In the genomic region with DNA sequence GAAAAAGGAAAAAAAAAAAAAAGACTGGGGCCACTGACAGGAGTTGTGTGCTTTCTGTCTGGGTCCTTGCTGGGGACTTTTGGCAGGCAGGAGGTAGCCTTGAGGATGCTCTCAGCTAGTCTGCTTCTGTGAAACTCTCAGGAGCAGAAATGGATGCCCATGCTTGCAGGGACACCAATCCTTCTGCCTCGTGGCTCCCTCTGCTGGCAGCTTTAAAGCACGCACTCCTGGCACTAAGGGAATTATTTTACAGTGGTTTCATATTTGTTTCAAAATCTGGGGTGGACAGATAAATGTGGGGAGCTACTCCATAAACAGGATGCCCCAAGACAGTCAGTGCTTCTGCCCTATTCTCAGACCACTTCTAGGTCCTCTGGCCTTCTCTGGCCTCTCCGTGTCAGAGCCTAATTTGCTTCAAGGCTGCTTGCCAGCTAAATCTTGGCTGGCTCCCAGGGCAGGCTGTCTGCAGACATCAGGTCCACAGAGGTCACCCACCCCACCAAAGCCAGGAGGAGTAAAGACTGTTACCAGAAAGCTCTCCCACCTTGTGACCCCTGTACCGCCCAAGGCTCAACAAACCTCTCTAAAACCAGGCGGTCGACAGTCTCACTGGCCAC, we compare ENCODE assay signal across 1 cellular context.
TF ChIP-seq lines count a peak whose summit lies in the region.

No MANE protein-coding gene starts in this region.

TF ChIP-seq in HepG2, 621 proteins besides CTCF, POLR2A, EP300 and RAD21 (continues in another document):
- TF ChIP-seq TCF7 (IDR thresholded peaks at IDR 0.05; ENCODE audit: low read depth), result no peak
- TF ChIP-seq TRIM24 (CRISPR knock-in tag; IDR thresholded peaks at IDR 0.05), result no peak
- TF ChIP-seq MIER3 (CRISPR knock-in tag; IDR thresholded peaks at IDR 0.05; ENCODE audit: borderline replicate concordance), result no peak
- TF ChIP-seq, protein P1, sequence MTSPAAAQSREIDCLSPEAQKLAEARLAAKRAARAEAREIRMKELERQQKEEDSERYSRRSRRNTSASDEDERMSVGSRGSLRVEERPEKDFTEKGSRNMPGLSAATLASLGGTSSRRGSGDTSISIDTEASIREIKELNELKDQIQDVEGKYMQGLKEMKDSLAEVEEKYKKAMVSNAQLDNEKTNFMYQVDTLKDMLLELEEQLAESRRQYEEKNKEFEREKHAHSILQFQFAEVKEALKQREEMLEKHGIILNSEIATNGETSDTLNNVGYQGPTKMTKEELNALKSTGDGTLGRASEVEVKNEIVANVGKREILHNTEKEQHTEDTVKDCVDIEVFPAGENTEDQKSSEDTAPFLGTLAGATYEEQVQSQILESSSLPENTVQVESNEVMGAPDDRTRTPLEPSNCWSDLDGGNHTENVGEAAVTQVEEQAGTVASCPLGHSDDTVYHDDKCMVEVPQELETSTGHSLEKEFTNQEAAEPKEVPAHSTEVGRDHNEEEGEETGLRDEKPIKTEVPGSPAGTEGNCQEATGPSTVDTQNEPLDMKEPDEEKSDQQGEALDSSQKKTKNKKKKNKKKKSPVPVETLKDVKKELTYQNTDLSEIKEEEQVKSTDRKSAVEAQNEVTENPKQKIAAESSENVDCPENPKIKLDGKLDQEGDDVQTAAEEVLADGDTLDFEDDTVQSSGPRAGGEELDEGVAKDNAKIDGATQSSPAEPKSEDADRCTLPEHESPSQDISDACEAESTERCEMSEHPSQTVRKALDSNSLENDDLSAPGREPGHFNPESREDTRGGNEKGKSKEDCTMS (CRISPR knock-in tag; conservative IDR thresholded peaks at IDR 0.05), result no peak
- TF ChIP-seq ZIK1 (CRISPR knock-in tag; IDR thresholded peaks at IDR 0.05; ENCODE audit: borderline replicate concordance, low read depth), result no peak
- no peak for TF ChIP-seq BRCA1 (CRISPR knock-in tag; IDR thresholded peaks at IDR 0.05)
- TF ChIP-seq HOXA3 (CRISPR knock-in tag; IDR thresholded peaks at IDR 0.05), result 0 out of 2 replicates have a peak, but pooled peaks have one; percentile 1
- TF ChIP-seq MEIS1 (CRISPR knock-in tag; IDR thresholded peaks at IDR 0.05; ENCODE audit: borderline replicate concordance), result no peak
- TF ChIP-seq, protein P2, sequence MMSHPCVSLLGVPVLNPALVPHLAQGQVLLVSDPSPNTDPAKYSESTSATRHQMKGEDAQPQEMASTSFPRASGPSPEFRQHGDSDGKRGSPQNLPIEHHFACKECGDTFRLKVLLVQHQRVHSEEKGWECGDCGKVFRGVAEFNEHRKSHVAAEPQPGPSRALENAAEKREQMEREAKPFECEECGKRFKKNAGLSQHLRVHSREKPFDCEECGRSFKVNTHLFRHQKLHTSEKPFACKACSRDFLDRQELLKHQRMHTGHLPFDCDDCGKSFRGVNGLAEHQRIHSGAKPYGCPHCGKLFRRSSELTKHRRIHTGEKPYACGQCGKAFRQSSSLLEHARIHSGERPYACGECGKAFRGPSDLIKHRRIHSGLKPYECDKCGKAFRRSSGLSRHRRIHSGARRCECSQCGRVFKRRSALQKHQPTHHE (CRISPR knock-in tag; IDR thresholded peaks at IDR 0.05; ENCODE audit: borderline replicate concordance), result no peak
- TF ChIP-seq XRCC5 (optimal IDR thresholded peaks at IDR 0.05; ENCODE audit: low read length), result peak; percentile 19
- TF ChIP-seq ZNF274 (CRISPR knock-in tag; IDR thresholded peaks at IDR 0.05), result no peak
- TF ChIP-seq SNRNP70 (IDR thresholded peaks at IDR 0.05; ENCODE audit: low read depth, low read length), result no peak
- TF ChIP-seq, protein P3, sequence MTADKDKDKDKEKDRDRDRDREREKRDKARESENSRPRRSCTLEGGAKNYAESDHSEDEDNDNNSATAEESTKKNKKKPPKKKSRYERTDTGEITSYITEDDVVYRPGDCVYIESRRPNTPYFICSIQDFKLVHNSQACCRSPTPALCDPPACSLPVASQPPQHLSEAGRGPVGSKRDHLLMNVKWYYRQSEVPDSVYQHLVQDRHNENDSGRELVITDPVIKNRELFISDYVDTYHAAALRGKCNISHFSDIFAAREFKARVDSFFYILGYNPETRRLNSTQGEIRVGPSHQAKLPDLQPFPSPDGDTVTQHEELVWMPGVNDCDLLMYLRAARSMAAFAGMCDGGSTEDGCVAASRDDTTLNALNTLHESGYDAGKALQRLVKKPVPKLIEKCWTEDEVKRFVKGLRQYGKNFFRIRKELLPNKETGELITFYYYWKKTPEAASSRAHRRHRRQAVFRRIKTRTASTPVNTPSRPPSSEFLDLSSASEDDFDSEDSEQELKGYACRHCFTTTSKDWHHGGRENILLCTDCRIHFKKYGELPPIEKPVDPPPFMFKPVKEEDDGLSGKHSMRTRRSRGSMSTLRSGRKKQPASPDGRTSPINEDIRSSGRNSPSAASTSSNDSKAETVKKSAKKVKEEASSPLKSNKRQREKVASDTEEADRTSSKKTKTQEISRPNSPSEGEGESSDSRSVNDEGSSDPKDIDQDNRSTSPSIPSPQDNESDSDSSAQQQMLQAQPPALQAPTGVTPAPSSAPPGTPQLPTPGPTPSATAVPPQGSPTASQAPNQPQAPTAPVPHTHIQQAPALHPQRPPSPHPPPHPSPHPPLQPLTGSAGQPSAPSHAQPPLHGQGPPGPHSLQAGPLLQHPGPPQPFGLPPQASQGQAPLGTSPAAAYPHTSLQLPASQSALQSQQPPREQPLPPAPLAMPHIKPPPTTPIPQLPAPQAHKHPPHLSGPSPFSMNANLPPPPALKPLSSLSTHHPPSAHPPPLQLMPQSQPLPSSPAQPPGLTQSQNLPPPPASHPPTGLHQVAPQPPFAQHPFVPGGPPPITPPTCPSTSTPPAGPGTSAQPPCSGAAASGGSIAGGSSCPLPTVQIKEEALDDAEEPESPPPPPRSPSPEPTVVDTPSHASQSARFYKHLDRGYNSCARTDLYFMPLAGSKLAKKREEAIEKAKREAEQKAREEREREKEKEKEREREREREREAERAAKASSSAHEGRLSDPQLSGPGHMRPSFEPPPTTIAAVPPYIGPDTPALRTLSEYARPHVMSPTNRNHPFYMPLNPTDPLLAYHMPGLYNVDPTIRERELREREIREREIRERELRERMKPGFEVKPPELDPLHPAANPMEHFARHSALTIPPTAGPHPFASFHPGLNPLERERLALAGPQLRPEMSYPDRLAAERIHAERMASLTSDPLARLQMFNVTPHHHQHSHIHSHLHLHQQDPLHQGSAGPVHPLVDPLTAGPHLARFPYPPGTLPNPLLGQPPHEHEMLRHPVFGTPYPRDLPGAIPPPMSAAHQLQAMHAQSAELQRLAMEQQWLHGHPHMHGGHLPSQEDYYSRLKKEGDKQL (CRISPR knock-in tag; IDR thresholded peaks at IDR 0.05; ENCODE audit: low read depth), result no peak
- no peak for TF ChIP-seq PAWR (CRISPR knock-in tag; IDR thresholded peaks at IDR 0.05; ENCODE audit: borderline replicate concordance)
- TF ChIP-seq MBNL3 (CRISPR knock-in tag; conservative IDR thresholded peaks at IDR 0.05), result no peak
- no peak for TF ChIP-seq ISL2 (CRISPR knock-in tag; IDR thresholded peaks at IDR 0.05)
- no peak for TF ChIP-seq ZNF615 (CRISPR knock-in tag; IDR thresholded peaks at IDR 0.05; ENCODE audit: borderline replicate concordance)
- no peak for TF ChIP-seq FOXP1 (IDR thresholded peaks at IDR 0.05)
- no peak for TF ChIP-seq FOXP1 (CRISPR knock-in tag; IDR thresholded peaks at IDR 0.05)
- TF ChIP-seq, protein P4, sequence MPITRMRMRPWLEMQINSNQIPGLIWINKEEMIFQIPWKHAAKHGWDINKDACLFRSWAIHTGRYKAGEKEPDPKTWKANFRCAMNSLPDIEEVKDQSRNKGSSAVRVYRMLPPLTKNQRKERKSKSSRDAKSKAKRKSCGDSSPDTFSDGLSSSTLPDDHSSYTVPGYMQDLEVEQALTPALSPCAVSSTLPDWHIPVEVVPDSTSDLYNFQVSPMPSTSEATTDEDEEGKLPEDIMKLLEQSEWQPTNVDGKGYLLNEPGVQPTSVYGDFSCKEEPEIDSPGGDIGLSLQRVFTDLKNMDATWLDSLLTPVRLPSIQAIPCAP (CRISPR knock-in tag; IDR thresholded peaks at IDR 0.05; ENCODE audit: low read depth), result no peak
- no peak for TF ChIP-seq ZNF850 (CRISPR knock-in tag; conservative IDR thresholded peaks at IDR 0.05)
- peak; percentile 19 for TF ChIP-seq TEAD3 (CRISPR knock-in tag; optimal IDR thresholded peaks at IDR 0.05; ENCODE audit: borderline replicate concordance)
- 0 out of 2 replicates have a peak, but pooled peaks have one; percentile 25 for TF ChIP-seq ZNF598 (CRISPR knock-in tag; IDR thresholded peaks at IDR 0.05; ENCODE audit: borderline replicate concordance)
- no peak for TF ChIP-seq SUZ12 (IDR thresholded peaks at IDR 0.05; ENCODE audit: low read depth, low read length)
- no peak for TF ChIP-seq EZH2 (conservative IDR thresholded peaks at IDR 0.05; ENCODE audit: low read depth, low read length)
- no peak for TF ChIP-seq CHCHD3 (CRISPR knock-in tag; IDR thresholded peaks at IDR 0.05)
- TF ChIP-seq ZNF788 (CRISPR knock-in tag; IDR thresholded peaks at IDR 0.05; ENCODE audit: borderline replicate concordance), result no peak
- TF ChIP-seq ZFP36L2 (CRISPR knock-in tag; IDR thresholded peaks at IDR 0.05), result no peak
- no peak for TF ChIP-seq ZSCAN20 (CRISPR knock-in tag; IDR thresholded peaks at IDR 0.05; ENCODE audit: borderline replicate concordance)
- no peak for TF ChIP-seq ZNF558 (CRISPR knock-in tag; IDR thresholded peaks at IDR 0.05; ENCODE audit: borderline replicate concordance)
- TF ChIP-seq, protein P5, sequence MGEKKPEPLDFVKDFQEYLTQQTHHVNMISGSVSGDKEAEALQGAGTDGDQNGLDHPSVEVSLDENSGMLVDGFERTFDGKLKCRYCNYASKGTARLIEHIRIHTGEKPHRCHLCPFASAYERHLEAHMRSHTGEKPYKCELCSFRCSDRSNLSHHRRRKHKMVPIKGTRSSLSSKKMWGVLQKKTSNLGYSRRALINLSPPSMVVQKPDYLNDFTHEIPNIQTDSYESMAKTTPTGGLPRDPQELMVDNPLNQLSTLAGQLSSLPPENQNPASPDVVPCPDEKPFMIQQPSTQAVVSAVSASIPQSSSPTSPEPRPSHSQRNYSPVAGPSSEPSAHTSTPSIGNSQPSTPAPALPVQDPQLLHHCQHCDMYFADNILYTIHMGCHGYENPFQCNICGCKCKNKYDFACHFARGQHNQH (CRISPR knock-in tag; IDR thresholded peaks at IDR 0.05), result no peak
- no peak for TF ChIP-seq PTBP1 (IDR thresholded peaks at IDR 0.05; ENCODE audit: low read depth, low read length, poor library complexity, severe bottlenecking)
- TF ChIP-seq PAX8 (CRISPR knock-in tag; IDR thresholded peaks at IDR 0.05; ENCODE audit: borderline replicate concordance), result no peak
- peak; percentile 29; the same call in 1 of the 3 replicates for TF ChIP-seq MXI1 (IDR thresholded peaks at IDR 0.05; ENCODE audit: borderline replicate concordance, low read depth, low read length)
- TF ChIP-seq ZNF136 (CRISPR knock-in tag; IDR thresholded peaks at IDR 0.05; ENCODE audit: low read depth), result no peak
- TF ChIP-seq, protein P6, sequence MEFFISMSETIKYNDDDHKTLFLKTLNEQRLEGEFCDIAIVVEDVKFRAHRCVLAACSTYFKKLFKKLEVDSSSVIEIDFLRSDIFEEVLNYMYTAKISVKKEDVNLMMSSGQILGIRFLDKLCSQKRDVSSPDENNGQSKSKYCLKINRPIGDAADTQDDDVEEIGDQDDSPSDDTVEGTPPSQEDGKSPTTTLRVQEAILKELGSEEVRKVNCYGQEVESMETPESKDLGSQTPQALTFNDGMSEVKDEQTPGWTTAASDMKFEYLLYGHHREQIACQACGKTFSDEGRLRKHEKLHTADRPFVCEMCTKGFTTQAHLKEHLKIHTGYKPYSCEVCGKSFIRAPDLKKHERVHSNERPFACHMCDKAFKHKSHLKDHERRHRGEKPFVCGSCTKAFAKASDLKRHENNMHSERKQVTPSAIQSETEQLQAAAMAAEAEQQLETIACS (CRISPR knock-in tag; IDR thresholded peaks at IDR 0.05), result no peak
- no peak for TF ChIP-seq SP140L (CRISPR knock-in tag; IDR thresholded peaks at IDR 0.05; ENCODE audit: borderline replicate concordance)
- TF ChIP-seq NPAS2 (CRISPR knock-in tag; IDR thresholded peaks at IDR 0.05; ENCODE audit: borderline replicate concordance), result no peak
- TF ChIP-seq, protein P7, sequence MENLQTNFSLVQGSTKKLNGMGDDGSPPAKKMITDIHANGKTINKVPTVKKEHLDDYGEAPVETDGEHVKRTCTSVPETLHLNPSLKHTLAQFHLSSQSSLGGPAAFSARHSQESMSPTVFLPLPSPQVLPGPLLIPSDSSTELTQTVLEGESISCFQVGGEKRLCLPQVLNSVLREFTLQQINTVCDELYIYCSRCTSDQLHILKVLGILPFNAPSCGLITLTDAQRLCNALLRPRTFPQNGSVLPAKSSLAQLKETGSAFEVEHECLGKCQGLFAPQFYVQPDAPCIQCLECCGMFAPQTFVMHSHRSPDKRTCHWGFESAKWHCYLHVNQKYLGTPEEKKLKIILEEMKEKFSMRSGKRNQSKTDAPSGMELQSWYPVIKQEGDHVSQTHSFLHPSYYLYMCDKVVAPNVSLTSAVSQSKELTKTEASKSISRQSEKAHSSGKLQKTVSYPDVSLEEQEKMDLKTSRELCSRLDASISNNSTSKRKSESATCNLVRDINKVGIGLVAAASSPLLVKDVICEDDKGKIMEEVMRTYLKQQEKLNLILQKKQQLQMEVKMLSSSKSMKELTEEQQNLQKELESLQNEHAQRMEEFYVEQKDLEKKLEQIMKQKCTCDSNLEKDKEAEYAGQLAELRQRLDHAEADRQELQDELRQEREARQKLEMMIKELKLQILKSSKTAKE (CRISPR knock-in tag; IDR thresholded peaks at IDR 0.05; ENCODE audit: borderline replicate concordance), result no peak
- TF ChIP-seq, protein P8, sequence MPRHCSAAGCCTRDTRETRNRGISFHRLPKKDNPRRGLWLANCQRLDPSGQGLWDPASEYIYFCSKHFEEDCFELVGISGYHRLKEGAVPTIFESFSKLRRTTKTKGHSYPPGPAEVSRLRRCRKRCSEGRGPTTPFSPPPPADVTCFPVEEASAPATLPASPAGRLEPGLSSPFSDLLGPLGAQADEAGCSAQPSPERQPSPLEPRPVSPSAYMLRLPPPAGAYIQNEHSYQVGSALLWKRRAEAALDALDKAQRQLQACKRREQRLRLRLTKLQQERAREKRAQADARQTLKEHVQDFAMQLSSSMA (CRISPR knock-in tag; IDR thresholded peaks at IDR 0.05), result no peak
- TF ChIP-seq ZZZ3 (CRISPR knock-in tag; IDR thresholded peaks at IDR 0.05; ENCODE audit: borderline replicate concordance), result no peak
- 0 out of 2 replicates have a peak, but pooled peaks have one; percentile 21 for TF ChIP-seq GATAD1 (CRISPR knock-in tag; IDR thresholded peaks at IDR 0.05)
- no peak for TF ChIP-seq JARID2 (CRISPR knock-in tag; IDR thresholded peaks at IDR 0.05; ENCODE audit: insufficient replicate concordance)
- TF ChIP-seq SIX4 (CRISPR knock-in tag; IDR thresholded peaks at IDR 0.05), result no peak
- TF ChIP-seq, protein P9, sequence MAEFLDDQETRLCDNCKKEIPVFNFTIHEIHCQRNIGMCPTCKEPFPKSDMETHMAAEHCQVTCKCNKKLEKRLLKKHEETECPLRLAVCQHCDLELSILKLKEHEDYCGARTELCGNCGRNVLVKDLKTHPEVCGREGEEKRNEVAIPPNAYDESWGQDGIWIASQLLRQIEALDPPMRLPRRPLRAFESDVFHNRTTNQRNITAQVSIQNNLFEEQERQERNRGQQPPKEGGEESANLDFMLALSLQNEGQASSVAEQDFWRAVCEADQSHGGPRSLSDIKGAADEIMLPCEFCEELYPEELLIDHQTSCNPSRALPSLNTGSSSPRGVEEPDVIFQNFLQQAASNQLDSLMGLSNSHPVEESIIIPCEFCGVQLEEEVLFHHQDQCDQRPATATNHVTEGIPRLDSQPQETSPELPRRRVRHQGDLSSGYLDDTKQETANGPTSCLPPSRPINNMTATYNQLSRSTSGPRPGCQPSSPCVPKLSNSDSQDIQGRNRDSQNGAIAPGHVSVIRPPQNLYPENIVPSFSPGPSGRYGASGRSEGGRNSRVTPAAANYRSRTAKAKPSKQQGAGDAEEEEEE (CRISPR knock-in tag; IDR thresholded peaks at IDR 0.05; ENCODE audit: borderline replicate concordance), result no peak
